8 cellular contexts compared by ENCODE assay signal in the genomic region with DNA sequence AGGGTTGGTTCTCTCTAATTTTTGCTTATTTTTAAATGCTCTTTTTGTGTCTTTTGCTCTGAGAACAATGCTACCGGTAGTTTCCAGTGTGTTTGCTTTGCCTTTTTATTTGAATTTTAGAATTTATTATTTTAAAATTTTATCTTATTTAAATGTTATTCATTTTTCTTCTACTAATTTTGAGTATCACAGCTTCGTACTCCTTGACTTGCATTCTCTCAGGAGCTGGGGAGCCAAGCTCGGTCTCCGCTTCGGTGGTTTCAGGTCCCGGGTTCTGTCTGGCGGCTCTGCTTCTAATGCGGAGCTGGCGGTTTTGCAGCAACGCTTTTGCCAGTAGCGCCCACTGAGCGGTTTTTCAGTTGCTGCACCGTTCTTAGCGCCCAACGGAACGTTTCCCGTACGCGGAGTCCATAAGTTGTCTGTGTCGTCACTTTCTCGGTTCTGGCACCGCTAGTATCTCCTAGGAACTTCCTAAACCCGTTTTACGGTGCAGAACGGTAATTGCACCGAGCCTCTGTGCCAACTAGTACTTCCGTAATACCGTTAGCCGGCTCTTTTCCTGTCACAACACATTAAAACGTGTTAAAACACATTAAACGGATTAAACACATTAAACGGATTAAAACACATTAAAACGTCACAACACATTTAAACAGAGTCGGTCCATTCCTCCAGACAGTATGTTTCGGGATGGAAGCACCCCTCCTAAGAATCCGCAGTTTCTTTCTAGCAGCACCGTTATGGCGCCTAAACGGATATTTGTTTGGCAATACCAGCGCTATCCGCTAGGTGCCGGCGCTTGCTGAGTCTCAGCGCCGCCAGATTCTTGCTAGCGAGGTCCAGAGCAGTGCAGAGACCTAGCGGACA. TPM values are rescaled to one million over a fixed set of nuclear protein-coding genes. Genes with fewer than 3 reads are reported as not detected.
A peak's percentile ranks its signal among the peaks of the same experiment; 100 is the strongest.
DNase-seq lines count a peak whose midpoint lies in the region; ATAC-seq and TF ChIP-seq lines count a peak whose summit lies in the region.

No MANE protein-coding gene starts in this region.

- no peak overlapping the region for H4K91ac ChIP-seq in mesenchymal stem cell (ENCODE audit: low read length)

- peak overlapping the region in 1 of 2 experiments; percentile 66 for H3K18ac ChIP-seq in mesenchymal stem cell (ENCODE audit: low read depth in 1 of 2, low read length in 2 of 2)

- CTCF ChIA-PET in activated CD4-positive, alpha-beta T cell treated with anti-CD3 and anti-CD28 coated beads, Interleukin-2, amount 10 ng/mL, durations not matched to agents 7 days and 5 days (lab: Charles Lee), result interaction anchor here (0.8 to 4.3 kb wide), 21 partner anchors 9 to 321 kb away, joined by 3 to 36 read pairs (median 4); no protein-coding TSS in a partner anchor

- no peak overlapping the region for H3K23ac ChIP-seq in mesenchymal stem cell (ENCODE audit: low read length in 2 of 2)

- POLR2A ChIA-PET in activated CD4-positive, alpha-beta T cell treated with anti-CD3 and anti-CD28 coated beads, Interleukin-2, amount 10 ng/mL, durations not matched to agents 7 days and 5 days (lab: Charles Lee), result interaction anchor here (0.7 to 3.5 kb wide), 10 partner anchors 13 to 487 kb away, joined by 3 to 50 read pairs (median 8); partner anchors contain the start of gene ANXA2R

- H2BK120ac ChIP-seq in mesenchymal stem cell (ENCODE audit: low read depth, low read length), result no peak overlapping the region

- peak overlapping the region; percentile 60 for H2BK15ac ChIP-seq in mesenchymal stem cell (ENCODE audit: low read depth, poor library complexity, severe bottlenecking)

- H2AK5ac ChIP-seq in mesenchymal stem cell (ENCODE audit: low read length, severe bottlenecking), result no peak overlapping the region

- H2BK12ac ChIP-seq in mesenchymal stem cell (ENCODE audit: low read length in 2 of 2), result peak overlapping the region in 1 of 2 experiments; percentile 39

- no peaks in the 10 kb centered on the region for H3K27me3 Mint-ChIP-seq in activated CD4-positive, alpha-beta T cell treated with anti-CD3 and anti-CD28 coated beads, Interleukin-2, amount 10 ng/mL, durations not matched to agents 7 days and 5 days

- H2BK5ac ChIP-seq in mesenchymal stem cell (ENCODE audit: low read depth, low read length, poor library complexity, severe bottlenecking), result no peak overlapping the region

- H3K36me3 ChIP-seq in duodenal mucosa (ENCODE audit: control insufficient read depth in 1 of 2, insufficient read depth in 2 of 2, low read length in 2 of 2) (no peaks in the 10 kb centered on the region), mesenchymal stem cell (ENCODE audit: control insufficient read depth in 1 of 2, insufficient read depth in 2 of 2, low read depth in 1 of 2, low read length in 2 of 2) (peaks cover 0 to 10% of the 10 kb centered on the region in 2 experiments)

- peak overlapping the region; percentile 99 for H3K4me3 Mint-ChIP-seq in activated CD4-positive, alpha-beta T cell treated with anti-CD3 and anti-CD28 coated beads, Interleukin-2, amount 10 ng/mL, durations not matched to agents 7 days and 5 days

- H3K4ac ChIP-seq in mesenchymal stem cell (ENCODE audit: low read depth in 1 of 2, low read length in 2 of 2), result peak overlapping the region in 1 of 2 experiments; percentile 37

- H4K8ac ChIP-seq in mesenchymal stem cell (ENCODE audit: low read length), result no peak overlapping the region

- H3K27me3 ChIP-seq in duodenal mucosa (ENCODE audit: control insufficient read depth in 1 of 2, insufficient read depth in 2 of 2, low read length in 2 of 2) (peaks cover 33 to 38% of the 10 kb centered on the region in 2 donors), mesenchymal stem cell (ENCODE audit: control insufficient read depth in 1 of 2, insufficient read depth in 1 of 2, low read length in 2 of 2) (no peaks in the 10 kb centered on the region)

- peak; percentile 51 for ATAC-seq in HG02571 (IDR thresholded peaks at IDR 0.05; ENCODE audit: unreplicated experiment)
- no peak for ATAC-seq in HG03469 (IDR thresholded peaks at IDR 0.05; ENCODE audit: unreplicated experiment)

- DNase-seq in GM12865 (ENCODE audit: low read depth), result peak; percentile 92
- peak; percentile 58 for DNase-seq in NCI-H2081 treated with DMSO at 0.1 percent for 48 hours (lab: John Stamatoyannopoulos, UW)
- DNase-seq in activated CD4-positive, alpha-beta T cell treated with anti-CD3 and anti-CD28 coated beads, Interleukin-2, amount 10 ng/mL, durations not matched to agents 7 days and 5 days, result peak; percentile 91
- peak; percentile 81 for DNase-seq in mesenchymal stem cell
- DNase-seq in stimulated activated CD4-positive, alpha-beta T cell treated with anti-CD3 and anti-CD28 coated beads, TNF-alpha, amount 100 ng/mL, for 48 hours (ENCODE audit: low read depth in 3 of 3), result peak in 2 of 3 donors; percentile 78 to 83

- no peak overlapping the region for H3K14ac ChIP-seq in mesenchymal stem cell (ENCODE audit: low read length in 2 of 2)

- H3K27ac Mint-ChIP-seq in activated CD4-positive, alpha-beta T cell treated with anti-CD3 and anti-CD28 coated beads, Interleukin-2, amount 10 ng/mL, durations not matched to agents 7 days and 5 days, result peak overlapping the region; percentile 100

- peaks cover 11% of the 10 kb centered on the region for H3K36me3 Mint-ChIP-seq in activated CD4-positive, alpha-beta T cell treated with anti-CD3 and anti-CD28 coated beads, Interleukin-2, amount 10 ng/mL, durations not matched to agents 7 days and 5 days (ENCODE audit: low read depth)

- H3K4me1 ChIP-seq in duodenal mucosa (ENCODE audit: control insufficient read depth in 1 of 2, insufficient read depth in 2 of 2, low read length in 2 of 2) (peaks cover 4 to 7% of the 10 kb centered on the region in 2 donors), mesenchymal stem cell (ENCODE audit: control insufficient read depth, insufficient read depth, low read depth, low read length) (peaks cover 10% of the 10 kb centered on the region)

- peaks cover 28% of the 10 kb centered on the region for H3K4me1 Mint-ChIP-seq in activated CD4-positive, alpha-beta T cell treated with anti-CD3 and anti-CD28 coated beads, Interleukin-2, amount 10 ng/mL, durations not matched to agents 7 days and 5 days

- no peak overlapping the region for H2AFZ ChIP-seq in mesenchymal stem cell (ENCODE audit: low read depth, low read length)

- peak overlapping the region; percentile 67 for H3K27ac ChIP-seq in duodenal mucosa (ENCODE audit: low read depth, low read length)
- peak overlapping the region; percentile 88 for H3K27ac ChIP-seq in mesenchymal stem cell (ENCODE audit: low read length, poor library complexity, severe bottlenecking)

- H3K9me3 ChIP-seq in duodenal mucosa (ENCODE audit: control insufficient read depth in 1 of 2, low read length in 2 of 2) (no peaks in the 10 kb centered on the region), mesenchymal stem cell (ENCODE audit: control insufficient read depth, low read length) (peaks cover 5% of the 10 kb centered on the region)

- WGBS in mesenchymal stem cell, result 64% methylated on average over 46 of the region's 47 CpGs

- H3K9ac ChIP-seq in duodenal mucosa (ENCODE audit: low read depth in 1 of 2, low read length in 2 of 2) (peak overlapping the region; percentile 22 to 62), mesenchymal stem cell (ENCODE audit: low read length) (peak overlapping the region; percentile 98)

- H3K9me3 Mint-ChIP-seq in activated CD4-positive, alpha-beta T cell treated with anti-CD3 and anti-CD28 coated beads, Interleukin-2, amount 10 ng/mL, durations not matched to agents 7 days and 5 days, result no peaks in the 10 kb centered on the region

- peaks cover 6% of the 10 kb centered on the region for H3K79me1 ChIP-seq in mesenchymal stem cell (replicated peaks; ENCODE audit: low read length, poor library complexity, severe bottlenecking)

- H3K4me3 ChIP-seq in GM12865 (ENCODE audit: low read depth, low read length) (peak overlapping the region; percentile 58), duodenal mucosa (ENCODE audit: low read depth in 1 of 2, low read length in 2 of 2) (peak overlapping the region; percentile 55 to 57), mesenchymal stem cell (ENCODE audit: insufficient read depth in 1 of 2, low read depth in 1 of 2, low read length in 2 of 2) (peak overlapping the region; percentile 52 to 86)

- peak overlapping the region; percentile 58 for H3K4me2 ChIP-seq in mesenchymal stem cell (ENCODE audit: low read length, poor library complexity, severe bottlenecking)

- peak; percentile 81 for TF ChIP-seq CTCF in GM12865 (IDR thresholded peaks at IDR 0.05; ENCODE audit: insufficient read depth, low read depth, low read length, missing control alignments)

RNA-seq across cellular contexts. Expression of gene ANXA2R, which starts 45.6 kb away (rescaled TPM):
- total RNA-seq in activated CD4-positive, alpha-beta T cell treated with anti-CD3 and anti-CD28 coated beads, Interleukin-2, amount 10 ng/mL, durations not matched to agents 7 days and 5 days, result 10 to 100 TPM; 29.5 to 32.0 TPM
- 1.8 TPM for polyA plus RNA-seq in mesenchymal stem cell (2013, experiment 1 of 2)
- polyA plus RNA-seq in mesenchymal stem cell (2013, experiment 2 of 2), result 1.8 TPM
